In genomic region chr7:56053993-56054392, GRCh38 we compare ENCODE assay signal across 17 cellular contexts. TPM values are rescaled to one million over a fixed set of nuclear protein-coding genes. Genes with fewer than 3 reads are reported as not detected.
DNase-seq lines count a peak whose midpoint lies in the region; ATAC-seq and TF ChIP-seq lines count a peak whose summit lies in the region.
"Had no signal": no experiment of that assay in that cellular context is flagged by ENCODE, and none has a peak within 500 bp of the region (broad histone marks: within the 10 kb centered on the region; RNA-seq: fewer than 3 reads in every experiment).

No MANE protein-coding gene starts in this region.

- no peaks in the 10 kb centered on the region for H4K20me1 ChIP-seq in GM23248 (ENCODE audit: insufficient read depth)

- no peak overlapping the region for H2AFZ ChIP-seq in GM23248

- no peaks in the 10 kb centered on the region for H3K9me2 ChIP-seq in GM23248 (ENCODE audit: insufficient read depth)

- WGBS in GM23248 (ENCODE audit: low coverage in 1 of 2, low lambda C conversion rate in 2 of 2, missing lambda C conversion rate in 2 of 2), 2 experiments: 72 to 85% methylated on average over 2 of the region's 2 CpGs

- no peak for ATAC-seq in CD4-positive, alpha-beta T cell (ENCODE audit: poor library complexity)
- no peak for ATAC-seq in activated CD8-positive, alpha-beta T cell treated with anti-CD3 and anti-CD28 coated beads for 36 hours
- ATAC-seq in naive B cell (ENCODE audit: low read depth in 2 of 2): no peak
- ATAC-seq: heart right ventricle had no signal

- TF ChIP-seq CTCF in CD4-positive, alpha-beta T cell (IDR thresholded peaks at IDR 0.05): no peak
- TF ChIP-seq CTCF in activated CD8-positive, alpha-beta T cell treated with anti-CD3 and anti-CD28 coated beads for 36 hours (IDR thresholded peaks at IDR 0.05): no peak

- peaks cover 57% of the 10 kb centered on the region for H3F3A ChIP-seq in GM23248 (ENCODE audit: insufficient read depth)

- H3K4me2 ChIP-seq in GM23248 (ENCODE audit: unreplicated experiment): peak overlapping the region; percentile 66

- peak overlapping the region; percentile 83 for H3K27ac Mint-ChIP-seq in CD4-positive, alpha-beta T cell
- peak overlapping the region; percentile 76 for H3K27ac Mint-ChIP-seq in activated CD8-positive, alpha-beta T cell treated with anti-CD3 and anti-CD28 coated beads for 36 hours
- no peak overlapping the region for H3K27ac Mint-ChIP-seq in naive B cell

- CTCF ChIA-PET in CD4-positive, alpha-beta T cell (lab: Charles Lee): no interaction called here
- CTCF ChIA-PET in activated CD8-positive, alpha-beta T cell treated with anti-CD3 and anti-CD28 coated beads for 36 hours (lab: Charles Lee): interaction anchor here (0.8 to 2.5 kb wide), 4 partner anchors 9 to 49 kb away, joined by 5 to 16 read pairs (median 5); no protein-coding TSS in a partner anchor

- no peaks in the 10 kb centered on the region for H3K9me3 Mint-ChIP-seq in CD4-positive, alpha-beta T cell
- no peaks in the 10 kb centered on the region for H3K9me3 Mint-ChIP-seq in activated CD8-positive, alpha-beta T cell treated with anti-CD3 and anti-CD28 coated beads for 36 hours
- no peaks in the 10 kb centered on the region for H3K9me3 Mint-ChIP-seq in naive B cell

- H3K9ac ChIP-seq in GM23248: peak overlapping the region; percentile 95; the same call in 1 of the 2 replicates

- peaks cover 92% of the 10 kb centered on the region for H3K79me2 ChIP-seq in GM23248 (ENCODE audit: insufficient read depth)

- peak overlapping the region; percentile 63 for H3K4me3 Mint-ChIP-seq in CD4-positive, alpha-beta T cell
- peak overlapping the region; percentile 58 for H3K4me3 Mint-ChIP-seq in activated CD8-positive, alpha-beta T cell treated with anti-CD3 and anti-CD28 coated beads for 36 hours
- H3K4me3 Mint-ChIP-seq in naive B cell: peak overlapping the region in 5 of 8 donors; percentile 15 to 68 (median 29)

- H3K27ac ChIP-seq in CD4-positive, alpha-beta T cell (ENCODE audit: low read depth, low read length): no peak overlapping the region
- no peak overlapping the region for H3K27ac ChIP-seq in GM23248
- H3K27ac ChIP-seq: heart right ventricle, left ventricle myocardium inferior, neutrophil had no signal

- peaks cover 63% of the 10 kb centered on the region for H3K36me3 Mint-ChIP-seq in CD4-positive, alpha-beta T cell (ENCODE audit: low read depth)
- peaks cover 60% of the 10 kb centered on the region for H3K36me3 Mint-ChIP-seq in activated CD8-positive, alpha-beta T cell treated with anti-CD3 and anti-CD28 coated beads for 36 hours (ENCODE audit: low read depth)
- H3K36me3 Mint-ChIP-seq in naive B cell: peaks cover 8% of the 10 kb centered on the region in 2 donors

- in situ Hi-C loops in GM23248 (cut with MboI): loop anchor here (25.0 kb wide), 1 partner anchor 1292 kb away; the partner anchor contains the start of gene SEC61G

- POLR2A ChIA-PET in CD4-positive, alpha-beta T cell (lab: Charles Lee): interaction anchor here (2.0 to 3.3 kb wide), 2 partner anchors 10 to 20 kb away, joined by 5 to 17 read pairs; partner anchors contain the start of gene SUMF2
- POLR2A ChIA-PET in activated CD8-positive, alpha-beta T cell treated with anti-CD3 and anti-CD28 coated beads for 36 hours (lab: Charles Lee): interaction anchor here (2.0 kb wide), 2 partner anchors 9 to 10 kb away, joined by 7 to 9 read pairs; partner anchors contain the start of gene SUMF2

- peaks cover 45% of the 10 kb centered on the region for H3K4me1 Mint-ChIP-seq in CD4-positive, alpha-beta T cell (ENCODE audit: low read depth)
- peaks cover 52% of the 10 kb centered on the region for H3K4me1 Mint-ChIP-seq in activated CD8-positive, alpha-beta T cell treated with anti-CD3 and anti-CD28 coated beads for 36 hours (ENCODE audit: low read depth)
- peaks cover 5 to 31% (median 21%) of the 10 kb centered on the region in 3 donors for H3K4me1 Mint-ChIP-seq in naive B cell

- no peak overlapping the region for H3K4me3 ChIP-seq in GM23248
- H3K4me3 ChIP-seq: heart right ventricle, left ventricle myocardium inferior, testis had no signal

- no peaks in the 10 kb centered on the region for H3K27me3 ChIP-seq in CD4-positive, alpha-beta T cell (ENCODE audit: control insufficient read depth, insufficient read depth, low read length)
- H3K27me3 ChIP-seq in GM23248 (replicated peaks; ENCODE audit: insufficient read depth): no peaks in the 10 kb centered on the region
- H3K27me3 ChIP-seq: heart right ventricle, neutrophil, testis had no signal

- intact Hi-C loops in CD4-positive, alpha-beta T cell (cut with DNase I, micrococcal nuclease): loop anchor here in 1 of 2 experiments (1.0 to 5.0 kb wide), 5 partner anchors 8 to 687 kb away; partner anchors contain the start of genes CHCHD2, LANCL2, MRPS17 and ZNF713
- intact Hi-C loops in activated CD8-positive, alpha-beta T cell treated with anti-CD3 and anti-CD28 coated beads for 36 hours (cut with micrococcal nuclease): loop anchor here (5.0 kb wide), 1 partner anchor 53 kb away; the partner anchor contains the start of gene CHCHD2

- DNase-seq in CD4-positive, alpha-beta T cell: no peak
- DNase-seq in GM23248 (no peak), naive B cell (no peak), NCI-H774 (lab: John Stamatoyannopoulos, UW) (no peak)
- DNase-seq in activated CD8-positive, alpha-beta T cell treated with anti-CD3 and anti-CD28 coated beads for 36 hours: no peak
- DNase-seq in activated effector memory CD4-positive, alpha-beta T cell treated with Interleukin-2 at 50 U/mL for 16 hours: no peak
- no peak for DNase-seq in stimulated activated CD8-positive, alpha-beta memory T cell treated with anti-CD3 and anti-CD28 coated beads, Interleukin-4, amount 100 ng/mL, for 48 hours
- DNase-seq: activated gamma-delta T cell treated with Interleukin-2 at 50 U/mL for 16 hours, heart right ventricle, left ventricle myocardium inferior, NCI-H1694, NCI-H526 treated with DMSO at 0.1 percent for 48 hours, SIG-M5, small intestine, testis had no signal

- no peaks in the 10 kb centered on the region for H3K27me3 Mint-ChIP-seq in CD4-positive, alpha-beta T cell
- no peaks in the 10 kb centered on the region for H3K27me3 Mint-ChIP-seq in activated CD8-positive, alpha-beta T cell treated with anti-CD3 and anti-CD28 coated beads for 36 hours
- no peaks in the 10 kb centered on the region for H3K27me3 Mint-ChIP-seq in naive B cell

- H3K36me3 ChIP-seq in GM23248 (ENCODE audit: low read depth): peaks cover 47% of the 10 kb centered on the region

- no peaks in the 10 kb centered on the region for H3K9me3 ChIP-seq in CD4-positive, alpha-beta T cell (ENCODE audit: control insufficient read depth, low read length)
- no peaks in the 10 kb centered on the region for H3K9me3 ChIP-seq in GM23248 (ENCODE audit: low read depth)
- H3K9me3 ChIP-seq: heart right ventricle, left ventricle myocardium inferior, neutrophil, testis had no signal

- peaks cover 8% of the 10 kb centered on the region for H3K4me1 ChIP-seq in GM23248 (ENCODE audit: insufficient read depth)

RNA-seq across cellular contexts. Expression of gene CCT6A, which starts 2.4 kb away (rescaled TPM):
- total RNA-seq in CD4-positive, alpha-beta T cell: 10 to 100 TPM; 31.8 to 33.0 TPM
- 113 and 147 TPM in 2 replicates for total RNA-seq in GM23248 (2014; rRNA removed; shearing (Covaris generic))
- 137 and 148 TPM in 2 replicates for polyA plus RNA-seq in GM23248 (2016; fragmentation: Nextera tagmentation; extraction: Ambion mirVana)
- 100 to 1,000 TPM; 231 to 239 TPM for total RNA-seq in activated CD8-positive, alpha-beta T cell treated with anti-CD3 and anti-CD28 coated beads for 36 hours
- 100 to 1,000 TPM in 1 of 6 donors, 10 to 100 TPM in 5; 56.1 to 102 (median 83.4) TPM for polyA plus RNA-seq in naive B cell (ENCODE audit: low read depth in 6 of 6)

RNA-seq across cellular contexts. Expression of gene PSPH, which starts 2.7 kb away (rescaled TPM):
- 1 to 10 TPM; 1.2 to 1.9 TPM for total RNA-seq in CD4-positive, alpha-beta T cell
- total RNA-seq in GM23248 (2014; rRNA removed; shearing (Covaris generic)): 62.5 and 68.6 TPM in 2 replicates
- polyA plus RNA-seq in GM23248 (2016; fragmentation: Nextera tagmentation; extraction: Ambion mirVana): 34.5 and 39.1 TPM in 2 replicates
- 10 to 100 TPM; 31.2 to 33.8 TPM for total RNA-seq in activated CD8-positive, alpha-beta T cell treated with anti-CD3 and anti-CD28 coated beads for 36 hours
- 1 to 10 TPM in 5 of 6 donors, not detected in 1; 4.9 to 6.1 (median 5.8) TPM for polyA plus RNA-seq in naive B cell (ENCODE audit: low read depth in 6 of 6)

RNA-seq across cellular contexts. Expression of gene SUMF2, which starts 10.1 kb away (rescaled TPM):
- 100 to 1,000 TPM in 1 of 2 experiments, 10 to 100 TPM in 1; 95.8 to 102 TPM for total RNA-seq in CD4-positive, alpha-beta T cell
- 186 and 206 TPM in 2 replicates for total RNA-seq in GM23248 (2014; rRNA removed; shearing (Covaris generic))
- polyA plus RNA-seq in GM23248 (2016; fragmentation: Nextera tagmentation; extraction: Ambion mirVana) (188 and 200 TPM in 2 replicates), naive B cell (ENCODE audit: low read depth in 6 of 6) (100 to 1,000 TPM in 4 of 6 donors, 10 to 100 TPM in 2; 48.2 to 143 (median 132) TPM)
- total RNA-seq in activated CD8-positive, alpha-beta T cell treated with anti-CD3 and anti-CD28 coated beads for 36 hours: 100 to 1,000 TPM; 140 to 141 TPM

RNA-seq across cellular contexts. Expression of gene PHKG1, which starts 38.8 kb away (rescaled TPM):
- total RNA-seq in CD4-positive, alpha-beta T cell: 10 to 100 TPM in 1 of 2 experiments, 1 to 10 TPM in 1; 9.7 to 11.5 TPM
- total RNA-seq in GM23248 (2014; rRNA removed; shearing (Covaris generic)): 0.32 and 1.3 TPM in 2 replicates
- 0.41 TPM in 1 of 2 replicates, not detected in the other for polyA plus RNA-seq in GM23248 (2016; fragmentation: Nextera tagmentation; extraction: Ambion mirVana)
- total RNA-seq in activated CD8-positive, alpha-beta T cell treated with anti-CD3 and anti-CD28 coated beads for 36 hours: 1 to 10 TPM; 2.9 to 3.0 TPM
- polyA plus RNA-seq in naive B cell (ENCODE audit: low read depth in 6 of 6): under 1 TPM in 5 of 6 donors, not detected in 1; 0.15 to 0.63 (median 0.41) TPM
- total RNA-seq: epithelial cell of proximal tubule had no signal

RNA-seq across cellular contexts. Expression of gene CHCHD2, which starts 52.3 kb away (rescaled TPM):
- total RNA-seq in CD4-positive, alpha-beta T cell: 100 to 1,000 TPM; 250 to 252 TPM
- total RNA-seq in GM23248 (2014; rRNA removed; shearing (Covaris generic)): 307 and 392 TPM in 2 replicates
- polyA plus RNA-seq in GM23248 (2016; fragmentation: Nextera tagmentation; extraction: Ambion mirVana): 508 and 511 TPM in 2 replicates
- total RNA-seq in activated CD8-positive, alpha-beta T cell treated with anti-CD3 and anti-CD28 coated beads for 36 hours: 100 to 1,000 TPM; 726 to 748 TPM
- polyA plus RNA-seq in naive B cell (ENCODE audit: low read depth in 6 of 6): 100 to 1,000 TPM; 457 to 617 (median 493) TPM

Comparison
In these comparisons a context has a peak if more than half of its experiments do, and no peak if none do; other contexts are left out.
1. H3K27ac Mint-ChIP-seq: peak in CD4-positive, alpha-beta T cell (single experiment) and activated CD8-positive, alpha-beta T cell treated with anti-CD3 and anti-CD28 coated beads for 36 hours (single experiment); none in naive B cell (0 of 6).
2. RNA of gene PSPH, which starts 2.7 kb away (total RNA-seq): 62.5 to 68.6 TPM in GM23248 and 31.2 to 33.8 TPM in activated CD8-positive, alpha-beta T cell treated with anti-CD3 and anti-CD28 coated beads for 36 hours; 1.2 to 1.9 TPM in CD4-positive, alpha-beta T cell; every median in the first group is over 10 times any median in the second.
3. Peak in every context shown above with its lines, with median percentiles within 50 percentile points of each other: H3K4me3 Mint-ChIP-seq.